Comparison of ENCODE assay signal across 14 cellular contexts in genomic region chr10:130040351-130040750, GRCh38.
DNase-seq lines count a peak whose midpoint lies in the region; ATAC-seq and TF ChIP-seq lines count a peak whose summit lies in the region.
"Had no signal": no experiment of that assay in that cellular context is flagged by ENCODE, and none has a peak within 500 bp of the region (broad histone marks: within the 10 kb centered on the region; RNA-seq: fewer than 3 reads in every experiment).

No MANE protein-coding gene starts in this region.

- H3K27ac ChIP-seq in BLaER1 treated with 17β-estradiol and CSF1 and Interleukin-3, amounts not matched to agents 10 nM and 100 nM: no peak overlapping the region; a peak in 1 of 22 replicates
- no peak overlapping the region for H3K27ac ChIP-seq in coronary artery
- no peak overlapping the region for H3K27ac ChIP-seq in body of pancreas
- H3K27ac ChIP-seq: GM23248 had no signal

- H3K27me3 ChIP-seq in BLaER1 treated with 17β-estradiol and CSF1 and Interleukin-3, amounts not matched to agents 10 nM and 100 nM: no peaks in the 10 kb centered on the region; a peak in 1 of 22 replicates
- no peaks in the 10 kb centered on the region for H3K27me3 ChIP-seq in body of pancreas

- H3K4me3 ChIP-seq in BLaER1 treated with 17β-estradiol and CSF1 and Interleukin-3, amounts not matched to agents 10 nM and 100 nM: no peak overlapping the region
- H3K4me3 ChIP-seq in coronary artery (no peak overlapping the region), body of pancreas (no peak overlapping the region)
- H3K4me3 ChIP-seq: GM23248 had no signal

- H3K4me3 Mint-ChIP-seq in nephron progenitor cell: no peak overlapping the region
- H3K4me3 Mint-ChIP-seq in type B pancreatic cell: no peak overlapping the region
- H3K4me3 Mint-ChIP-seq in activated CD8-positive, alpha-beta T cell treated with anti-CD3 and anti-CD28 coated beads, Interleukin-2, amount 10 ng/mL, durations not matched to agents 7 days and 5 days: no peak overlapping the region
- no peak overlapping the region for H3K4me3 Mint-ChIP-seq in stimulated activated naive CD8-positive, alpha-beta T cell treated with anti-CD3 and anti-CD28 coated beads, Interleukin-15, amount 100 ng/mL, for 72 hours
- no peak overlapping the region for H3K4me3 Mint-ChIP-seq in immature natural killer cell
- H3K4me3 Mint-ChIP-seq: CD4-positive, CD25-positive, alpha-beta regulatory T cell had no signal

- no peak for TF ChIP-seq POLR2A in body of pancreas (IDR thresholded peaks at IDR 0.05)

- no peaks in the 10 kb centered on the region for H3K9me3 Mint-ChIP-seq in nephron progenitor cell
- H3K9me3 Mint-ChIP-seq in type B pancreatic cell: no peaks in the 10 kb centered on the region
- H3K9me3 Mint-ChIP-seq in activated CD8-positive, alpha-beta T cell treated with anti-CD3 and anti-CD28 coated beads, Interleukin-2, amount 10 ng/mL, durations not matched to agents 7 days and 5 days (ENCODE audit: insufficient read depth): no peaks in the 10 kb centered on the region
- H3K9me3 Mint-ChIP-seq in stimulated activated naive CD8-positive, alpha-beta T cell treated with anti-CD3 and anti-CD28 coated beads, Interleukin-15, amount 100 ng/mL, for 72 hours: no peaks in the 10 kb centered on the region
- no peaks in the 10 kb centered on the region for H3K9me3 Mint-ChIP-seq in immature natural killer cell
- H3K9me3 Mint-ChIP-seq: CD4-positive, CD25-positive, alpha-beta regulatory T cell had no signal

- H3K27ac Mint-ChIP-seq in nephron progenitor cell: peak overlapping the region; percentile 51
- H3K27ac Mint-ChIP-seq in type B pancreatic cell: no peak overlapping the region
- H3K27ac Mint-ChIP-seq in activated CD8-positive, alpha-beta T cell treated with anti-CD3 and anti-CD28 coated beads, Interleukin-2, amount 10 ng/mL, durations not matched to agents 7 days and 5 days: no peak overlapping the region
- no peak overlapping the region for H3K27ac Mint-ChIP-seq in stimulated activated naive CD8-positive, alpha-beta T cell treated with anti-CD3 and anti-CD28 coated beads, Interleukin-15, amount 100 ng/mL, for 72 hours
- peak overlapping the region in 1 of 6 donors; percentile 11 for H3K27ac Mint-ChIP-seq in immature natural killer cell
- H3K27ac Mint-ChIP-seq: CD4-positive, CD25-positive, alpha-beta regulatory T cell had no signal

- POLR2A ChIA-PET in activated CD8-positive, alpha-beta T cell treated with anti-CD3 and anti-CD28 coated beads, Interleukin-2, amount 10 ng/mL, durations not matched to agents 7 days and 5 days (lab: Charles Lee): no interaction called here

- no peaks in the 10 kb centered on the region; a peak in 1 of 22 replicates for H4K20me1 ChIP-seq in BLaER1 treated with 17β-estradiol and CSF1 and Interleukin-3, amounts not matched to agents 10 nM and 100 nM

- H3K36me3 ChIP-seq in BLaER1 treated with 17β-estradiol and CSF1 and Interleukin-3, amounts not matched to agents 10 nM and 100 nM: no peaks in the 10 kb centered on the region
- H3K36me3 ChIP-seq in body of pancreas (replicated peaks in 1 of 2; ENCODE audit: insufficient read depth in 1 of 2, low read depth in 2 of 2): no peaks in the 10 kb centered on the region

- 0 out of 22 replicates have a peak overlapping the region, but pooled peaks of 1 of the 11 experiments have one; percentile 7 for H3K9ac ChIP-seq in BLaER1 treated with 17β-estradiol and CSF1 and Interleukin-3, amounts not matched to agents 10 nM and 100 nM
- H3K9ac ChIP-seq: GM23248 had no signal

- H3K27me3 Mint-ChIP-seq in nephron progenitor cell (ENCODE audit: low read depth, poor library complexity): peaks cover 15% of the 10 kb centered on the region
- peaks cover 37% of the 10 kb centered on the region for H3K27me3 Mint-ChIP-seq in type B pancreatic cell
- H3K27me3 Mint-ChIP-seq in activated CD8-positive, alpha-beta T cell treated with anti-CD3 and anti-CD28 coated beads, Interleukin-2, amount 10 ng/mL, durations not matched to agents 7 days and 5 days (ENCODE audit: low read depth): peaks cover 3% of the 10 kb centered on the region
- H3K27me3 Mint-ChIP-seq in stimulated activated naive CD8-positive, alpha-beta T cell treated with anti-CD3 and anti-CD28 coated beads, Interleukin-15, amount 100 ng/mL, for 72 hours: peaks cover 34% of the 10 kb centered on the region
- H3K27me3 Mint-ChIP-seq in immature natural killer cell (ENCODE audit: low read depth in 3 of 3): peaks cover 2% of the 10 kb centered on the region in 3 donors

- TF ChIP-seq CTCF in coronary artery (IDR thresholded peaks at IDR 0.05): no peak
- TF ChIP-seq CTCF in nephron progenitor cell (IDR thresholded peaks at IDR 0.05): no peak
- TF ChIP-seq CTCF in type B pancreatic cell (conservative IDR thresholded peaks at IDR 0.05): no peak
- no peak for TF ChIP-seq CTCF in body of pancreas (IDR thresholded peaks at IDR 0.05)

- H3K36me3 Mint-ChIP-seq in nephron progenitor cell (ENCODE audit: low read depth) (no peaks in the 10 kb centered on the region), type B pancreatic cell (no peaks in the 10 kb centered on the region), immature natural killer cell (no peaks in the 10 kb centered on the region)
- H3K36me3 Mint-ChIP-seq in activated CD8-positive, alpha-beta T cell treated with anti-CD3 and anti-CD28 coated beads, Interleukin-2, amount 10 ng/mL, durations not matched to agents 7 days and 5 days (ENCODE audit: low read depth): no peaks in the 10 kb centered on the region
- H3K36me3 Mint-ChIP-seq: CD4-positive, CD25-positive, alpha-beta regulatory T cell had no signal

- peaks cover 4 to 74% (median 44%) of the 10 kb centered on the region in 10 experiments; a peak in 18 of 20 replicates for H3K4me1 ChIP-seq in BLaER1 treated with 17β-estradiol and CSF1 and Interleukin-3, amounts not matched to agents 10 nM and 100 nM
- H3K4me1 ChIP-seq in body of pancreas: no peaks in the 10 kb centered on the region
- H3K4me1 ChIP-seq: Caco-2 had no signal

- H3K9me3 ChIP-seq in BLaER1 treated with 17β-estradiol and CSF1 and Interleukin-3, amounts not matched to agents 10 nM and 100 nM (replicated peaks in 1 of 11): no peaks in the 10 kb centered on the region; a peak in 1 of 22 replicates
- H3K9me3 ChIP-seq in body of pancreas: no peaks in the 10 kb centered on the region
- H3K9me3 ChIP-seq: Caco-2 had no signal

- intact Hi-C loops in body of pancreas (cut with DNase I): no loop called here

- peak overlapping the region in 9 of 11 experiments; percentile 45 to 81 (median 74); a peak in 18 of 22 replicates for H3K4me2 ChIP-seq in BLaER1 treated with 17β-estradiol and CSF1 and Interleukin-3, amounts not matched to agents 10 nM and 100 nM

- 75 to 79% methylated on average over 11 of the region's 11 CpGs for WGBS in body of pancreas, 2 donors

- DNase-seq in coronary artery (ENCODE audit: low spot score) (peak; percentile 49), nephron progenitor cell (no peak), type B pancreatic cell (ENCODE audit: extremely low spot score, unreplicated experiment) (peak; percentile 16), body of pancreas (no peak), immature natural killer cell (no peak)
- DNase-seq in activated CD8-positive, alpha-beta T cell treated with anti-CD3 and anti-CD28 coated beads, Interleukin-2, amount 10 ng/mL, durations not matched to agents 7 days and 5 days: no peak
- no peak for DNase-seq in stimulated activated naive CD8-positive, alpha-beta T cell treated with anti-CD3 and anti-CD28 coated beads, Interleukin-15, amount 100 ng/mL, for 72 hours
- DNase-seq: 8988T; C1 segment of cervical spinal cord; Caco-2; CD4-positive, CD25-positive, alpha-beta regulatory T cell; GM23248; HCEC 1CT had no signal

- ATAC-seq in activated CD8-positive, alpha-beta T cell treated with anti-CD3 and anti-CD28 coated beads, Interleukin-2, amount 10 ng/mL, durations not matched to agents 7 days and 5 days: no peak
- ATAC-seq in stimulated activated naive CD8-positive, alpha-beta T cell treated with anti-CD3 and anti-CD28 coated beads, Interleukin-15, amount 100 ng/mL, for 72 hours: no peak
- ATAC-seq in body of pancreas: no peak

- CTCF ChIA-PET in activated CD8-positive, alpha-beta T cell treated with anti-CD3 and anti-CD28 coated beads, Interleukin-2, amount 10 ng/mL, durations not matched to agents 7 days and 5 days (lab: Charles Lee): no interaction called here

- H3K4me1 Mint-ChIP-seq in nephron progenitor cell (peaks cover 6% of the 10 kb centered on the region), type B pancreatic cell (ENCODE audit: unreplicated experiment) (no peaks in the 10 kb centered on the region), immature natural killer cell (no peaks in the 10 kb centered on the region)
- no peaks in the 10 kb centered on the region for H3K4me1 Mint-ChIP-seq in activated CD8-positive, alpha-beta T cell treated with anti-CD3 and anti-CD28 coated beads, Interleukin-2, amount 10 ng/mL, durations not matched to agents 7 days and 5 days (ENCODE audit: low read depth)
- H3K4me1 Mint-ChIP-seq in stimulated activated naive CD8-positive, alpha-beta T cell treated with anti-CD3 and anti-CD28 coated beads, Interleukin-15, amount 100 ng/mL, for 72 hours: no peaks in the 10 kb centered on the region

Comparison
In these comparisons a context has a peak if more than half of its experiments do, and no peak if none do; other contexts are left out.
1. DNase-seq: peak in coronary artery (single experiment) and type B pancreatic cell (single experiment); none in nephron progenitor cell (single experiment), activated CD8-positive, alpha-beta T cell treated with anti-CD3 and anti-CD28 coated beads, Interleukin-2, amount 10 ng/mL, durations not matched to agents 7 days and 5 days (single experiment), stimulated activated naive CD8-positive, alpha-beta T cell treated with anti-CD3 and anti-CD28 coated beads, Interleukin-15, amount 100 ng/mL, for 72 hours (0 of 2), body of pancreas (0 of 4) and immature natural killer cell (0 of 3).